Comparison of ENCODE assay signal across 2 cellular contexts in genomic region chr19:22041151-22041550, GRCh38. TPM values are rescaled to one million over a fixed set of nuclear protein-coding genes. Genes with fewer than 3 reads are reported as not detected.
"Had no signal": no experiment of that assay in that cellular context is flagged by ENCODE, and none has a peak within 500 bp of the region (broad histone marks: within the 10 kb centered on the region; RNA-seq: fewer than 3 reads in every experiment).

No MANE protein-coding gene starts in this region.

RNA-seq across cellular contexts. Expression of gene ZNF257, which starts 11.1 kb away (rescaled TPM):
- total RNA-seq: G401, GM12878 had no signal

RNA-seq across cellular contexts. Expression of gene ZNF208, which starts 30.4 kb away (rescaled TPM):
- total RNA-seq: G401, GM12878 had no signal
